Comparison of ENCODE assay signal across 34 cellular contexts in the genomic region with DNA sequence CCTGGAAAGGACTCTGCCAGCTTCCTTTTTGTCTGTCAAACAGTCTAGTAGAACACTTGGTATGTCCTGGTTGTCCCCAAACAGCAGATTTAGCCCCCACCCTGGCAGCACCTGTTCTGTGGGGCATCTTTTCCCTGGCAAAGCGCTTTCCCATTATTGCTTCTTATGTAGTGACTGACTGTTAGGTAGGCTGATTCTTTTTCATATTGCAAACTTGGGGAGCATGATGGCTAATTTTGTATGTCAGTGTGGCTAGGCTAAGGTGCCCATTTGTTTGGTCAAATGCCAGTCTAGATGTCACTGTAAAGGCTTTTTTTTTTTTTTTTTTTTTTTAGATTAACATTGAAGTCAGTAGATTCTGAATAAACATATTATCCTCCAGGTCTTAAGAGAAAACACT.
DNase-seq lines count a peak whose midpoint lies in the region; ATAC-seq and TF ChIP-seq lines count a peak whose summit lies in the region.
"Had no signal": no experiment of that assay in that cellular context is flagged by ENCODE, and none has a peak within 500 bp of the region (broad histone marks: within the 10 kb centered on the region; RNA-seq: fewer than 3 reads in every experiment).

No MANE protein-coding gene starts in this region.

- H3K4me3 Mint-ChIP-seq in neural crest cell = no peak overlapping the region
- H3K4me3 Mint-ChIP-seq: B cell; CD14-positive monocyte; CD4-positive, alpha-beta memory T cell; CD4-positive, alpha-beta T cell; CD8-positive, alpha-beta memory T cell; CD8-positive, alpha-beta T cell had no signal

- H3K4me1 ChIP-seq in BE2C (peaks cover 42% of the 10 kb centered on the region), left lung (no peaks in the 10 kb centered on the region)
- H3K4me1 ChIP-seq: A549, Caco-2 had no signal

- H3K36me3 Mint-ChIP-seq in neural crest cell (ENCODE audit: low read depth) = no peaks in the 10 kb centered on the region
- H3K36me3 Mint-ChIP-seq: CD14-positive monocyte; CD4-positive, alpha-beta memory T cell; CD4-positive, CD25-positive, alpha-beta regulatory T cell; CD8-positive, alpha-beta memory T cell; CD8-positive, alpha-beta T cell had no signal

- no peaks in the 10 kb centered on the region for H3K9me3 Mint-ChIP-seq in neural crest cell
- H3K9me3 Mint-ChIP-seq: CD4-positive, alpha-beta memory T cell; CD4-positive, alpha-beta T cell; CD8-positive, alpha-beta T cell had no signal

- H3K27ac ChIP-seq in WERI-Rb-1 = peak overlapping the region; percentile 48; the same call in 1 of the 2 replicates
- H3K27ac ChIP-seq in left lung = no peak overlapping the region
- H3K27ac ChIP-seq: 22Rv1; A549; BLaER1; BLaER1 treated with 17β-estradiol and CSF1 and Interleukin-3, amounts not matched to agents 10 nM and 100 nM; C4-2B had no signal

- H3K27me3 Mint-ChIP-seq in neural crest cell (ENCODE audit: low read depth) = no peaks in the 10 kb centered on the region
- H3K27me3 Mint-ChIP-seq: CD4-positive, alpha-beta memory T cell; CD4-positive, CD25-positive, alpha-beta regulatory T cell had no signal

- H3K27ac Mint-ChIP-seq in neural crest cell (ENCODE audit: unreplicated experiment) = peak overlapping the region; percentile 44
- H3K27ac Mint-ChIP-seq: B cell; CD14-positive monocyte; CD4-positive, alpha-beta memory T cell; CD4-positive, alpha-beta T cell; CD4-positive, CD25-positive, alpha-beta regulatory T cell; CD8-positive, alpha-beta memory T cell; CD8-positive, alpha-beta T cell had no signal

- H3K4me3 ChIP-seq in BE2C (ENCODE audit: low read depth, low read length) (no peak overlapping the region), WERI-Rb-1 (ENCODE audit: low read depth, low read length) (no peak overlapping the region), left lung (no peak overlapping the region)
- H3K4me3 ChIP-seq: A549; BLaER1; BLaER1 treated with 17β-estradiol and CSF1 and Interleukin-3, amounts not matched to agents 10 nM and 100 nM had no signal

- intact Hi-C loops in left lung (cut with DNase I) = no loop called here

- peaks cover 22% of the 10 kb centered on the region for H3K9me3 ChIP-seq in BE2C
- no peaks in the 10 kb centered on the region for H3K9me3 ChIP-seq in WERI-Rb-1 (ENCODE audit: severe bottlenecking)
- H3K9me3 ChIP-seq in left lung = no peaks in the 10 kb centered on the region
- H3K9me3 ChIP-seq: A549; BLaER1; BLaER1 treated with 17β-estradiol and CSF1 and Interleukin-3, amounts not matched to agents 10 nM and 100 nM; Caco-2 had no signal

- H3K36me3 ChIP-seq in BE2C = no peaks in the 10 kb centered on the region
- H3K36me3 ChIP-seq in WERI-Rb-1 = no peaks in the 10 kb centered on the region
- H3K36me3 ChIP-seq in left lung = no peaks in the 10 kb centered on the region
- H3K36me3 ChIP-seq: BLaER1; BLaER1 treated with 17β-estradiol and CSF1 and Interleukin-3, amounts not matched to agents 10 nM and 100 nM had no signal

- DNase-seq in BE2C (peak; percentile 80), SK-N-DZ (ENCODE audit: low spot score) (peak; percentile 98), WERI-Rb-1 (no peak), neural crest cell (ENCODE audit: low read depth, low spot score) (no peak), MV-4-11 (lab: John Stamatoyannopoulos, UW) (no peak), cerebellar cortex (ENCODE audit: low spot score) (no peak), left lung (no peak)
- no peak for DNase-seq in activated effector memory CD4-positive, alpha-beta T cell treated with Interleukin-2 at 50 U/mL for 16 hours
- DNase-seq: 8988T; ACHN; AML-193; C1 segment of cervical spinal cord; Caco-2; Calu3; CD4-positive, alpha-beta memory T cell; CD4-positive, alpha-beta T cell; CD4-positive, CD25-positive, alpha-beta regulatory T cell; CD8-positive, alpha-beta memory T cell; CD8-positive, alpha-beta T cell; COR-L47; DMS 273 treated with DMSO at 0.1 percent for 48 hours; DMS153; DMS53; DMS79; DMS79 treated with DMSO at 0.1 percent for 48 hours; DND-41; EL had no signal

- H3K27me3 ChIP-seq in BE2C (no peaks in the 10 kb centered on the region), WERI-Rb-1 (ENCODE audit: insufficient read depth, low read depth, severe bottlenecking) (no peaks in the 10 kb centered on the region), left lung (peaks cover 0 to 5% of the 10 kb centered on the region in 2 donors)
- H3K27me3 ChIP-seq: BLaER1; BLaER1 treated with 17β-estradiol and CSF1 and Interleukin-3, amounts not matched to agents 10 nM and 100 nM had no signal

- TF ChIP-seq CTCF in BE2C (IDR thresholded peaks at IDR 0.05; ENCODE audit: low read depth, low read length) (no peak), WERI-Rb-1 (IDR thresholded peaks at IDR 0.05; ENCODE audit: low read depth, low read length) (no peak), neural crest cell (conservative IDR thresholded peaks at IDR 0.05) (no peak), left lung (IDR thresholded peaks at IDR 0.05) (no peak)

- ATAC-seq in left lung = no peak
- ATAC-seq: A549; CD8-positive, alpha-beta T cell had no signal

- H3K4me1 Mint-ChIP-seq in neural crest cell = peaks cover 65% of the 10 kb centered on the region
- H3K4me1 Mint-ChIP-seq: B cell; CD14-positive monocyte; CD4-positive, alpha-beta memory T cell; CD4-positive, CD25-positive, alpha-beta regulatory T cell; CD8-positive, alpha-beta memory T cell had no signal

Comparison
In these comparisons a context has a peak if more than half of its experiments do, and no peak if none do; other contexts are left out.
1. DNase-seq: peak in BE2C (single experiment) and SK-N-DZ (single experiment); none in WERI-Rb-1 (single experiment), neural crest cell (single experiment), MV-4-11 (single experiment), activated effector memory CD4-positive, alpha-beta T cell treated with Interleukin-2 at 50 U/mL for 16 hours (single experiment), cerebellar cortex (single experiment) and left lung (0 of 2).